1 cellular context compared by ENCODE assay signal in genomic region chr14:23006544-23007419, GRCh38.
TF ChIP-seq lines count a peak whose summit lies in the region.

No MANE protein-coding gene starts in this region.

TF ChIP-seq in K562, 482 proteins besides CTCF, POLR2A, EP300 and RAD21 (continued from another document and continues in another):
- peak; percentile 78 for TF ChIP-seq ARID4B (CRISPR knock-in tag; IDR thresholded peaks at IDR 0.05)
- no peak for TF ChIP-seq TAF9B (IDR thresholded peaks at IDR 0.05; ENCODE audit: partially characterized antibody)
- TF ChIP-seq ID3 (CRISPR knock-in tag; IDR thresholded peaks at IDR 0.05) = no peak
- peak; percentile 41; the same call in 1 of the 2 replicates for TF ChIP-seq ID3 (tag; IDR thresholded peaks at IDR 0.05)
- TF ChIP-seq ZNF12 (CRISPR knock-in tag; IDR thresholded peaks at IDR 0.05) = peak; percentile 32; the same call in 1 of the 2 replicates
- TF ChIP-seq FOXP1 (CRISPR knock-in tag; IDR thresholded peaks at IDR 0.05) = peak; percentile 95
- peak; percentile 89 for TF ChIP-seq E2F3 (CRISPR knock-in tag; IDR thresholded peaks at IDR 0.05)
- 0 out of 2 replicates have a peak, but pooled peaks have one; percentile 66 for TF ChIP-seq E2F5 (CRISPR knock-in tag; IDR thresholded peaks at IDR 0.05)
- TF ChIP-seq ZNF124 (CRISPR knock-in tag; IDR thresholded peaks at IDR 0.05) = no peak
- TF ChIP-seq ZNF639 (CRISPR knock-in tag; conservative IDR thresholded peaks at IDR 0.05 in 1 of 2, IDR thresholded peaks at IDR 0.05 in 1 of 2) = peak in 1 of 2 experiments; percentile 89; a peak in 2 of 4 replicates
- TF ChIP-seq CBX1 (IDR thresholded peaks at IDR 0.05; ENCODE audit: low read depth) = peak; percentile 58; the same call in 1 of the 2 replicates
- peak; percentile 97 for TF ChIP-seq TFAP4 (CRISPR knock-in tag; IDR thresholded peaks at IDR 0.05; ENCODE audit: borderline replicate concordance)
- TF ChIP-seq RBM25 (IDR thresholded peaks at IDR 0.05; ENCODE audit: low read depth, low read length, severe bottlenecking) = peak; percentile 93
- peak in 1 of 2 experiments; percentile 79; a peak in 2 of 4 replicates for TF ChIP-seq UBTF (IDR thresholded peaks at IDR 0.05; ENCODE audit: borderline replicate concordance in 1 of 2, low read depth in 2 of 2, low read length in 2 of 2)
- peak; percentile 51; the same call in 1 of the 2 replicates for TF ChIP-seq KLF6 (CRISPR knock-in tag; IDR thresholded peaks at IDR 0.05; ENCODE audit: borderline replicate concordance)
- TF ChIP-seq MTA3 (IDR thresholded peaks at IDR 0.05; ENCODE audit: borderline replicate concordance) = peak; percentile 95
- TF ChIP-seq NFRKB (IDR thresholded peaks at IDR 0.05; ENCODE audit: low read depth) = peak; percentile 99
- TF ChIP-seq SRSF7 (optimal IDR thresholded peaks at IDR 0.05; ENCODE audit: low read depth, low read length) = no peak
- peak; percentile 33; the same call in 1 of the 2 replicates for TF ChIP-seq ZBTB12 (CRISPR knock-in tag; IDR thresholded peaks at IDR 0.05)
- peak; percentile 24; the same call in 1 of the 2 replicates for TF ChIP-seq EHMT2 (IDR thresholded peaks at IDR 0.05)
- peak; percentile 96; the same call in 1 of the 2 replicates for TF ChIP-seq ZC3H4 (CRISPR knock-in tag; IDR thresholded peaks at IDR 0.05; ENCODE audit: borderline replicate concordance)
- peak; percentile 91 for TF ChIP-seq KDM5B (IDR thresholded peaks at IDR 0.05; ENCODE audit: insufficient replicate concordance, low read depth, low read length)
- peak; percentile 89 for TF ChIP-seq NFYB (IDR thresholded peaks at IDR 0.05; ENCODE audit: extremely low read depth, insufficient read length)
- peak; percentile 53 for TF ChIP-seq BCOR (IDR thresholded peaks at IDR 0.05)
- peak; percentile 91 for TF ChIP-seq SP2 (IDR thresholded peaks at IDR 0.05; ENCODE audit: extremely low read depth, low read depth, low read length, poor library complexity, severe bottlenecking)
- TF ChIP-seq BRD4 (IDR thresholded peaks at IDR 0.05) = 0 out of 2 replicates have a peak, but pooled peaks have one; percentile 9
- TF ChIP-seq JUND (IDR thresholded peaks at IDR 0.05; ENCODE audit: borderline replicate concordance, low read depth, low read length) = peak; percentile 84
- no peak; the same call in 2 of the 3 replicates for TF ChIP-seq JUND (tag; IDR thresholded peaks at IDR 0.05; ENCODE audit: borderline replicate concordance, low read depth, low read length)
- no peak for TF ChIP-seq ZNF518B (CRISPR knock-in tag; IDR thresholded peaks at IDR 0.05)
- 0 out of 2 replicates have a peak, but pooled peaks have one; percentile 50 for TF ChIP-seq PHB (CRISPR knock-in tag; IDR thresholded peaks at IDR 0.05)
- peak; percentile 45; the same call in 1 of the 2 replicates for TF ChIP-seq KAT7 (CRISPR knock-in tag; IDR thresholded peaks at IDR 0.05; ENCODE audit: borderline replicate concordance)
- peak; percentile 62; the same call in 1 of the 2 replicates for TF ChIP-seq ESRRA (IDR thresholded peaks at IDR 0.05; ENCODE audit: borderline replicate concordance, low read depth)
- peak; percentile 91 for TF ChIP-seq SUPT5H (IDR thresholded peaks at IDR 0.05)
- peak; percentile 73 for TF ChIP-seq POLR2AphosphoS5 (IDR thresholded peaks at IDR 0.05; ENCODE audit: control insufficient read depth, insufficient read depth, low read depth, low read length)
- TF ChIP-seq ZBTB33 (CRISPR knock-in tag; IDR thresholded peaks at IDR 0.05) = peak; percentile 64; the same call in 1 of the 2 replicates
- no peak for TF ChIP-seq HBP1 (CRISPR knock-in tag; IDR thresholded peaks at IDR 0.05)
- TF ChIP-seq PHB2 (IDR thresholded peaks at IDR 0.05; ENCODE audit: low read depth) = no peak
